Comparison of ENCODE assay signal across 1 cellular context in the genomic region with DNA sequence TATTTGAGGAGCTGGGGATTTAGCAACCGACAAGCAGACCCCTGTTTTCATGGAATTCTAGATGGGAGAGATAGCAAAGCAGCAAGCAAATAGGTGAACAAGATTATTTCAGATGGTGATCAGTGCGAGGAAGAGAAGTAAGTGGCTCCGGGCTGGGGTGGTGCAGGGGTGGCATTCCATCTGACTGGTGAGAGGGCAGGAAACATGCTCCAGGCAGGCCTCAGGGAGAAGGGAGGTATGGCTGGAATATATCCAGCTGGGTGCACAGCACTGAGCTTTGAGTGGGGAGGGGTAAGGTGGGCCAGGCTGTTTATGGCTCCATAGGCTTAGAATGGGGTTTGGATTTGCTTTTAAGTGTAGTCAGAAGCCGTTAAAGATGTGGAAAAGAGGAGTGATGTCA.
TF ChIP-seq lines count a peak whose summit lies in the region.

No MANE protein-coding gene starts in this region.

TF ChIP-seq in WTC11, 78 proteins besides CTCF, POLR2A, EP300 and RAD21 (continued from another document):
- no peak for TF ChIP-seq ATF3 (CRISPR knock-in tag; conservative IDR thresholded peaks at IDR 0.05)
- no peak for TF ChIP-seq ZNF138 (CRISPR knock-in tag; conservative IDR thresholded peaks at IDR 0.05)
- TF ChIP-seq CREB1 (CRISPR knock-in tag; IDR thresholded peaks at IDR 0.05) = no peak
- no peak for TF ChIP-seq ZNF416 (CRISPR knock-in tag; IDR thresholded peaks at IDR 0.05)
- TF ChIP-seq NFE2L1 (CRISPR knock-in tag; IDR thresholded peaks at IDR 0.05) = no peak
- no peak for TF ChIP-seq TEAD1 (CRISPR knock-in tag; IDR thresholded peaks at IDR 0.05)
- no peak for TF ChIP-seq ETV6 (CRISPR knock-in tag; IDR thresholded peaks at IDR 0.05)
- TF ChIP-seq USF1 (CRISPR knock-in tag; IDR thresholded peaks at IDR 0.05) = no peak
- TF ChIP-seq CBFB (CRISPR knock-in tag; IDR thresholded peaks at IDR 0.05; ENCODE audit: low read depth) = no peak
